In the genomic region with DNA sequence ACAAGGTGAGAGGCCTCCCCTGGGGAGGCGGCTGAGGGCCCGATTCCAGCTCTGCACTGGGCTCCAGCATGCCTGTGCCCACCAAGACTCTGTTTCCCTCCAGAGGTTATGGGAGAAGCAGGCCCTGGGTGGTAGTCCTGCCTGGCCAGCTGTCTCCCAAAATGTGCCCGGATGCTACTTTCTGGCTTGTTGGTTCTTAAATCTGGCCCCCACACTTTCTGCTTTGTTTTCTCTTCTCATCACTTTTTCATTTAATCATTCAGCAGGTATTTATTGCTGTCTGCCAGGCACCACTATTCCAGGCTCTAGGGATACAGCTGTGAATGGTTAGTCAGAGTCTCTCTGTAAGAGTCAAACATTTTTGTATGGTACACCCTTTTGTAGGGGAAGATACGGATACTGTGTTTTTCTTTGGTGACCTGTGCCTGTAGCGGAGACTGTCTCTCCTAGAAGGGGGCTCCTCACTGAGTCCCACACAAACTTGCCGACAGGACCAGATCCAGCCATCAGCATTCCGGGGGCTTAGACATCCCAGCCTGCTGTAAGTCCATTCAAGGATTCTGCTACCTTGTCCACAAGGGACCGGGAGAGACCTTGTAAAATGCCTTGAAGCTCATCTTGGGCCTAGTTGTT, we compare ENCODE assay signal across 27 cellular contexts. TPM values are rescaled to one million over a fixed set of nuclear protein-coding genes. Genes with fewer than 3 reads are reported as not detected.
DNase-seq lines count a peak whose midpoint lies in the region; ATAC-seq and TF ChIP-seq lines count a peak whose summit lies in the region.
"Had no signal": no experiment of that assay in that cellular context is flagged by ENCODE, and none has a peak within 500 bp of the region (broad histone marks: within the 10 kb centered on the region; RNA-seq: fewer than 3 reads in every experiment).

No MANE protein-coding gene starts in this region.

- peak; percentile 52 for DNase-seq in EH (ENCODE audit: low read depth)
- DNase-seq in RWPE2 (ENCODE audit: low spot score), result no peak
- DNase-seq in foreskin fibroblast, result peak; percentile 18 to 60
- no peak for DNase-seq in mucosa of gallbladder (ENCODE audit: low spot score)
- DNase-seq in pons (ENCODE audit: low spot score), result no peak
- no peak for DNase-seq in Calu3
- DNase-seq: activated CD8-positive, alpha-beta T cell treated with anti-CD3 and anti-CD28 coated beads, Interleukin-2, amount 10 ng/mL, durations not matched to agents 7 days and 5 days; activated effector memory CD4-positive, alpha-beta T cell treated with Interleukin-2 at 50 U/mL for 16 hours; activated naive CD8-positive, alpha-beta T cell treated with anti-CD3 and anti-CD28 coated beads, Interleukin-2, amount 10 ng/mL, durations not matched to agents 7 days and 5 days; activated T-cell treated with anti-CD3 and anti-CD28 coated beads for 4 hours; CD4-positive, alpha-beta T cell; effector CD4-positive, alpha-beta T cell; KBM-7; MM.1S; NCI-H1436; NCI-H510A; small intestine; stimulated activated CD4-positive, alpha-beta T cell treated with anti-CD3 and anti-CD28 coated beads, Interleukin-2, amount 100 ng/mL, for 48 hours had no signal

- peak overlapping the region; percentile 32 for H3K4me2 ChIP-seq in skeletal muscle satellite cell (ENCODE audit: low read length)

- H3K27me3 Mint-ChIP-seq in Calu3 (ENCODE audit: unreplicated experiment), result peaks cover 13% of the 10 kb centered on the region
- H3K27me3 Mint-ChIP-seq: activated naive CD8-positive, alpha-beta T cell treated with anti-CD3 and anti-CD28 coated beads, Interleukin-2, amount 10 ng/mL, durations not matched to agents 7 days and 5 days; CD4-positive, alpha-beta T cell; progenitor cell of endocrine pancreas had no signal

- CTCF ChIA-PET in Calu3 (lab: Charles Lee), result interaction anchor here (0.6 to 2.3 kb wide), 2 partner anchors 8 to 726 kb away, joined by 3 to 10 read pairs; no protein-coding TSS in a partner anchor

- H3K36me3 Mint-ChIP-seq in Calu3 (ENCODE audit: insufficient read depth, unreplicated experiment), result no peaks in the 10 kb centered on the region
- H3K36me3 Mint-ChIP-seq: activated naive CD8-positive, alpha-beta T cell treated with anti-CD3 and anti-CD28 coated beads, Interleukin-2, amount 10 ng/mL, durations not matched to agents 7 days and 5 days; stimulated activated memory B cell treated with anti-CD40 and anti-IgM and Interleukin-4, amounts not matched to agents 10 μg/mL and 1 μg/mL and 100 μg/mL, for 72 hours had no signal

- no peak for TF ChIP-seq CTCF in RWPE2 (IDR thresholded peaks at IDR 0.05; ENCODE audit: poor library complexity, severe bottlenecking)
- no peak for TF ChIP-seq CTCF in foreskin fibroblast (IDR thresholded peaks at IDR 0.05; ENCODE audit: low read depth, low read length)
- TF ChIP-seq CTCF in Calu3 (IDR thresholded peaks at IDR 0.05; ENCODE audit: unreplicated experiment), result no peak

- no TSS peak for BruUV-seq in Calu3 (replicated peaks; lab: Mats Ljungman, UMichigan)

- H3K36me3 ChIP-seq in RWPE2 (ENCODE audit: low read depth), result no peaks in the 10 kb centered on the region
- H3K36me3 ChIP-seq in skeletal muscle satellite cell (ENCODE audit: insufficient read depth, low read length), result no peaks in the 10 kb centered on the region
- H3K36me3 ChIP-seq: gastroesophageal sphincter, Peyer's patch, thoracic aorta had no signal

- no peak overlapping the region for H3K27ac Mint-ChIP-seq in Calu3 (ENCODE audit: unreplicated experiment)
- H3K27ac Mint-ChIP-seq: activated CD8-positive, alpha-beta T cell treated with anti-CD3 and anti-CD28 coated beads, Interleukin-2, amount 10 ng/mL, durations not matched to agents 7 days and 5 days; activated naive CD8-positive, alpha-beta T cell treated with anti-CD3 and anti-CD28 coated beads, Interleukin-2, amount 10 ng/mL, durations not matched to agents 7 days and 5 days; CD4-positive, alpha-beta T cell; progenitor cell of endocrine pancreas; stimulated activated memory B cell treated with anti-CD40 and anti-IgM and Interleukin-4, amounts not matched to agents 10 μg/mL and 1 μg/mL and 100 μg/mL, for 72 hours had no signal

- no peak overlapping the region for H3K4me3 Mint-ChIP-seq in Calu3 (ENCODE audit: low read depth, unreplicated experiment)
- H3K4me3 Mint-ChIP-seq: activated CD8-positive, alpha-beta T cell treated with anti-CD3 and anti-CD28 coated beads, Interleukin-2, amount 10 ng/mL, durations not matched to agents 7 days and 5 days; activated naive CD8-positive, alpha-beta T cell treated with anti-CD3 and anti-CD28 coated beads, Interleukin-2, amount 10 ng/mL, durations not matched to agents 7 days and 5 days; CD4-positive, alpha-beta T cell; stimulated activated memory B cell treated with anti-CD40 and anti-IgM and Interleukin-4, amounts not matched to agents 10 μg/mL and 1 μg/mL and 100 μg/mL, for 72 hours had no signal

- no peaks in the 10 kb centered on the region for H3K9me3 ChIP-seq in RWPE2 (ENCODE audit: severe bottlenecking)
- H3K9me3 ChIP-seq in skeletal muscle satellite cell (replicated peaks; ENCODE audit: low read length), result no peaks in the 10 kb centered on the region
- H3K9me3 ChIP-seq: gastroesophageal sphincter, thoracic aorta had no signal

- H3K4me3 ChIP-seq in RWPE2 (ENCODE audit: severe bottlenecking) (no peak overlapping the region), foreskin fibroblast (ENCODE audit: low read depth in 1 of 2, low read length in 2 of 2) (no peak overlapping the region), skeletal muscle satellite cell (ENCODE audit: low read length) (no peak overlapping the region)
- H3K4me3 ChIP-seq: gastroesophageal sphincter, Peyer's patch, thoracic aorta had no signal

- H3K27me3 ChIP-seq in RWPE2 (ENCODE audit: insufficient read depth, poor library complexity, severe bottlenecking) (no peaks in the 10 kb centered on the region), skeletal muscle satellite cell (ENCODE audit: control insufficient read depth, insufficient read depth, low read length) (peaks cover 14% of the 10 kb centered on the region)
- H3K27me3 ChIP-seq: gastroesophageal sphincter, Peyer's patch had no signal

- H3K27ac ChIP-seq in RWPE2 (ENCODE audit: poor library complexity, severe bottlenecking), result peak overlapping the region; percentile 43
- H3K27ac ChIP-seq: Peyer's patch, thoracic aorta had no signal

- no peak overlapping the region for H3K9ac ChIP-seq in skeletal muscle satellite cell (ENCODE audit: low read depth, low read length)

- no peaks in the 10 kb centered on the region for H3K9me3 Mint-ChIP-seq in Calu3 (ENCODE audit: low read depth, unreplicated experiment)
- H3K9me3 Mint-ChIP-seq: activated naive CD8-positive, alpha-beta T cell treated with anti-CD3 and anti-CD28 coated beads, Interleukin-2, amount 10 ng/mL, durations not matched to agents 7 days and 5 days; CD4-positive, alpha-beta T cell had no signal

- H3K4me1 ChIP-seq in RWPE2 (ENCODE audit: insufficient read depth, poor library complexity, severe bottlenecking) (peaks cover 4% of the 10 kb centered on the region), skeletal muscle satellite cell (ENCODE audit: control insufficient read depth, insufficient read depth, low read length) (peaks cover 21% of the 10 kb centered on the region)
- H3K4me1 ChIP-seq: Peyer's patch had no signal

- no peaks in the 10 kb centered on the region for H3K4me1 Mint-ChIP-seq in Calu3 (ENCODE audit: low read depth, unreplicated experiment)
- H3K4me1 Mint-ChIP-seq: activated naive CD8-positive, alpha-beta T cell treated with anti-CD3 and anti-CD28 coated beads, Interleukin-2, amount 10 ng/mL, durations not matched to agents 7 days and 5 days had no signal

- ATAC-seq in RWPE2 (ENCODE audit: low read depth) (no peak), HG03095 (IDR thresholded peaks at IDR 0.05; ENCODE audit: unreplicated experiment) (no peak)
- ATAC-seq: activated CD8-positive, alpha-beta T cell treated with anti-CD3 and anti-CD28 coated beads, Interleukin-2, amount 10 ng/mL, durations not matched to agents 7 days and 5 days; stimulated activated memory B cell treated with anti-CD40 and anti-IgM and Interleukin-4, amounts not matched to agents 10 μg/mL and 1 μg/mL and 100 μg/mL, for 72 hours had no signal

- intact Hi-C loops in Calu3 (cut with micrococcal nuclease; ENCODE audit: unreplicated experiment), result no loop called here

RNA-seq across cellular contexts. Expression of gene DHRS2, which starts 3.8 kb away (rescaled TPM):
- 0.66 TPM in 1 of 2 replicates, not detected in the other for total RNA-seq in skeletal muscle satellite cell (2012; rRNA removed)
- total RNA-seq in mucosa of gallbladder (0.43 TPM), Calu3 (2022) (1.8 and 3.0 TPM in 2 replicates)
- total RNA-seq: chondrocyte, mononuclear cell, Peyer's patch, thoracic aorta had no signal

Comparison
In these comparisons a context has a peak if more than half of its experiments do, and no peak if none do; other contexts are left out.
1. DNase-seq: peak in EH (single experiment) and foreskin fibroblast (2 of 2); none in RWPE2 (single experiment), mucosa of gallbladder (single experiment), pons (single experiment) and Calu3 (single experiment).